ENCODE assay signal across 1 cellular context in the genomic region with DNA sequence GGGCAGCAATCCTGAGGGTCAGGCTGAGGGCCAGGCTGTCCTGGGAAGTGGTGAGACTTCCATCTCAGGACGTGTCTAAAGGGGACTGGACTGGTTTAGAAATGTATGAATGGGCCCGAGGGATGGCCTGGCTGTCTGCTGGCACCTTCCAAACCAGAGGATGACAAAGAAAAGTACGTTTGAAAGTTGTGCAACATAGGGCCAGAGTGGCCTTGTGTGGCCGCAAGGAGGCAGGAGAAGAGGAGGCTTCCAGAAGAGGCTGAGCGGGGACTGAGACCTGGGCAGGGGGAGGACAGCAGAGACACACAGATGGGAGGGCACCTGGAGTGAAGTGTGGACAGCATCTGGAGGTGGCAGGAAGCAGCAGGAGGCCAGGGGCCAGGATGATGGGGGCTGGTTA.
TF ChIP-seq lines count a peak whose summit lies in the region.

No MANE protein-coding gene starts in this region.

TF ChIP-seq in HepG2, 621 proteins besides CTCF, POLR2A, EP300 and RAD21:
- peak; percentile 54 for TF ChIP-seq CEBPG (CRISPR knock-in tag; IDR thresholded peaks at IDR 0.05)
- TF ChIP-seq ZNF264 (CRISPR knock-in tag; IDR thresholded peaks at IDR 0.05), result no peak
- TF ChIP-seq ZNF770 (CRISPR knock-in tag; IDR thresholded peaks at IDR 0.05), result peak; percentile 90
- TF ChIP-seq CEBPB (IDR thresholded peaks at IDR 0.05; ENCODE audit: borderline replicate concordance, low read depth, low read length), result peak; percentile 67
